ENCODE assay signal across 18 cellular contexts in genomic region chr15:38029741-38030140, GRCh38.
DNase-seq lines count a peak whose midpoint lies in the region; ATAC-seq and TF ChIP-seq lines count a peak whose summit lies in the region.
"Had no signal": no experiment of that assay in that cellular context is flagged by ENCODE, and none has a peak within 500 bp of the region (broad histone marks: within the 10 kb centered on the region; RNA-seq: fewer than 3 reads in every experiment).

No MANE protein-coding gene starts in this region.

- H3K4me3 ChIP-seq in mammary epithelial cell (replicated peaks in 1 of 3; ENCODE audit: insufficient read depth in 1 of 3, low read depth in 2 of 3, low read length in 3 of 3) = no peak overlapping the region
- H3K4me3 ChIP-seq: HAP-1 had no signal

- no peaks in the 10 kb centered on the region for H3K4me1 ChIP-seq in mammary epithelial cell (ENCODE audit: insufficient read depth, low read length)
- H3K4me1 ChIP-seq: HAP-1 had no signal

- H3K4me1 Mint-ChIP-seq in MCF 10A (ENCODE audit: insufficient read depth, unreplicated experiment) = no peaks in the 10 kb centered on the region
- peaks cover 67% of the 10 kb centered on the region for H3K4me1 Mint-ChIP-seq in dendritic cell treated with granulocyte-macrophage colony-stimulating factor and Interleukin-4, amounts not matched to agents 40 ng/mL and 50 ng/mL, for 4 days (ENCODE audit: low read depth)
- H3K4me1 Mint-ChIP-seq: B cell had no signal

- dilution Hi-C loops in mammary epithelial cell (cut with HindIII; ENCODE audit: low sequenced_read_pairs) = no loop called here

- H3K27me3 Mint-ChIP-seq in MCF 10A (ENCODE audit: insufficient read depth, unreplicated experiment) = no peaks in the 10 kb centered on the region
- peaks cover 6% of the 10 kb centered on the region for H3K27me3 Mint-ChIP-seq in dendritic cell treated with granulocyte-macrophage colony-stimulating factor and Interleukin-4, amounts not matched to agents 40 ng/mL and 50 ng/mL, for 4 days
- H3K27me3 Mint-ChIP-seq: B cell had no signal

- in situ Hi-C loops in mammary epithelial cell (cut with MboI; ENCODE audit: low sequenced_read_pairs in 2 of 2) = no loop called here

- no peak overlapping the region for H3K27ac ChIP-seq in mammary epithelial cell (ENCODE audit: insufficient read depth, low read depth, low read length)
- H3K27ac ChIP-seq: 22Rv1 had no signal

- no peaks in the 10 kb centered on the region for H3K36me3 ChIP-seq in mammary epithelial cell (ENCODE audit: insufficient read depth, low read length)
- H3K36me3 ChIP-seq: HAP-1 had no signal

- H3K9ac ChIP-seq in mammary epithelial cell (ENCODE audit: insufficient read depth, low read length) = no peak overlapping the region

- CTCF ChIA-PET in MCF 10A (lab: Yijun Ruan, JAX) = interaction anchor here (1.2 kb wide), 1 partner anchor 359 kb away, joined by 3 read pairs; no protein-coding TSS in a partner anchor
- CTCF ChIA-PET in mammary epithelial cell (lab: Charles Lee; ENCODE audit: low non-redundant PET) = no interaction called here

- no peak overlapping the region for H3K4me3 Mint-ChIP-seq in MCF 10A (ENCODE audit: unreplicated experiment)
- H3K4me3 Mint-ChIP-seq in dendritic cell treated with granulocyte-macrophage colony-stimulating factor and Interleukin-4, amounts not matched to agents 40 ng/mL and 50 ng/mL, for 4 days = no peak overlapping the region
- H3K4me3 Mint-ChIP-seq: B cell had no signal

- H3K27me3 ChIP-seq in mammary epithelial cell (ENCODE audit: insufficient read depth, low read length) = no peaks in the 10 kb centered on the region

- no peak overlapping the region for H3K27ac Mint-ChIP-seq in MCF 10A (ENCODE audit: low read depth, unreplicated experiment)
- H3K27ac Mint-ChIP-seq in dendritic cell treated with granulocyte-macrophage colony-stimulating factor and Interleukin-4, amounts not matched to agents 40 ng/mL and 50 ng/mL, for 4 days = peak overlapping the region; percentile 26
- H3K27ac Mint-ChIP-seq: B cell had no signal

- BruUV-seq in MCF 10A (replicated peaks; lab: Mats Ljungman, UMichigan) (no TSS peak), mammary epithelial cell (replicated peaks; lab: Mats Ljungman, UMichigan) (no TSS peak)

- no peak for ATAC-seq in HG03135 (IDR thresholded peaks at IDR 0.05; ENCODE audit: unreplicated experiment)
- ATAC-seq: PC-3 had no signal

- TF ChIP-seq CTCF in MCF 10A (IDR thresholded peaks at IDR 0.05; ENCODE audit: unreplicated experiment) = no peak
- no peak for TF ChIP-seq CTCF in mammary epithelial cell (conservative IDR thresholded peaks at IDR 0.05 in 1 of 2, IDR thresholded peaks at IDR 0.05 in 1 of 2; ENCODE audit: extremely low read depth in 1 of 2, insufficient read depth in 1 of 2, low read depth in 1 of 2, low read length in 2 of 2)

- H3K79me2 ChIP-seq in mammary epithelial cell (ENCODE audit: insufficient read depth, low read length) = no peaks in the 10 kb centered on the region

- 66% methylated on average over 3 of the region's 3 CpGs for WGBS in mammary epithelial cell (ENCODE audit: low coverage, missing lambda C conversion rate)

- no peaks in the 10 kb centered on the region for H4K20me1 ChIP-seq in mammary epithelial cell (ENCODE audit: insufficient read depth, low read length)

- intact Hi-C loops in MCF 10A (cut with micrococcal nuclease) (no loop called here), mammary epithelial cell (cut with micrococcal nuclease) (loop anchor here (10.0 kb wide), 1 partner anchor 225 kb away; the partner anchor contains the start of gene SPRED1)
- intact Hi-C loops in dendritic cell treated with granulocyte-macrophage colony-stimulating factor and Interleukin-4, amounts not matched to agents 40 ng/mL and 50 ng/mL, for 4 days (cut with micrococcal nuclease) = no loop called here

- H3K4me2 ChIP-seq in mammary epithelial cell (ENCODE audit: insufficient read depth, low read depth, low read length) = no peak overlapping the region

- no peaks in the 10 kb centered on the region for H3K36me3 Mint-ChIP-seq in MCF 10A (ENCODE audit: insufficient read depth, unreplicated experiment)
- H3K36me3 Mint-ChIP-seq in dendritic cell treated with granulocyte-macrophage colony-stimulating factor and Interleukin-4, amounts not matched to agents 40 ng/mL and 50 ng/mL, for 4 days (ENCODE audit: low read depth) = peaks cover 67% of the 10 kb centered on the region

- no peaks in the 10 kb centered on the region for H3K9me3 ChIP-seq in mammary epithelial cell (replicated peaks; ENCODE audit: insufficient read depth, low read length)
- H3K9me3 ChIP-seq: HAP-1 had no signal

- H2AFZ ChIP-seq in mammary epithelial cell (ENCODE audit: low read depth, low read length) = no peak overlapping the region

- POLR2A ChIA-PET in MCF 10A (lab: Yijun Ruan, JAX) = interaction anchor here (1.0 kb wide), 1 partner anchor 29 kb away, joined by 3 read pairs; no protein-coding TSS in a partner anchor

- no peaks in the 10 kb centered on the region for H3K9me3 Mint-ChIP-seq in MCF 10A (ENCODE audit: unreplicated experiment)
- peaks cover 23% of the 10 kb centered on the region for H3K9me3 Mint-ChIP-seq in dendritic cell treated with granulocyte-macrophage colony-stimulating factor and Interleukin-4, amounts not matched to agents 40 ng/mL and 50 ng/mL, for 4 days

- DNase-seq in MCF 10A (ENCODE audit: unreplicated experiment) (peak; percentile 18), mammary epithelial cell (no peak), fibroblast of the conjunctiva (ENCODE audit: low read depth) (peak; percentile 34), NCI-H510A treated with DMSO at 0.1 percent for 48 hours (lab: John Stamatoyannopoulos, UW) (no peak), NCI-H1436 (lab: John Stamatoyannopoulos, UW) (no peak)
- DNase-seq in stimulated activated naive CD4-positive, alpha-beta T cell (lab: John Stamatoyannopoulos, UW) = no peak
- DNase-seq: DND-41, NCI-H1105 treated with DMSO at 0.1 percent for 48 hours, NCI-H1694 treated with DMSO at 0.1 percent for 48 hours, NCI-H2107, NCI-H524, NCI-H82, PC-3 had no signal

Comparison
In these comparisons a context has a peak if more than half of its experiments do, and no peak if none do; other contexts are left out.
1. DNase-seq: peak in MCF 10A (single experiment) and fibroblast of the conjunctiva (single experiment); none in mammary epithelial cell (single experiment), NCI-H510A treated with DMSO at 0.1 percent for 48 hours (single experiment), stimulated activated naive CD4-positive, alpha-beta T cell (0 of 6) and NCI-H1436 (single experiment).